ENCODE assay signal across 10 cellular contexts in genomic region chr17:68381076-68381900, GRCh38.
DNase-seq lines count a peak whose midpoint lies in the region; ATAC-seq and FAIRE-seq lines count a peak whose summit lies in the region.
"Had no signal": no experiment of that assay in that cellular context is flagged by ENCODE, and none has a peak within 500 bp of the region (broad histone marks: within the 10 kb centered on the region; RNA-seq: fewer than 3 reads in every experiment).

No MANE protein-coding gene starts in this region.

- no peak for FAIRE-seq in urothelium cell line (lab: Jason Lieb, UNC)

- DNase-seq in stimulated activated CD4-positive, alpha-beta T cell treated with anti-CD3 and anti-CD28 coated beads, Interleukin-4, amount 100 ng/mL, for 24 hours: peak; percentile 23
- DNase-seq in stimulated activated CD4-positive, alpha-beta T cell treated with anti-CD3 and anti-CD28 coated beads, Interleukin-4, amount 100 ng/mL, for 1 hour: no peak
- DNase-seq in T-helper 22 cell (ENCODE audit: low read depth) (peak; percentile 39), iris pigment epithelial cell (ENCODE audit: low read depth) (peak; percentile 95), urothelium cell line (ENCODE audit: low spot score) (peak; percentile 74), activated gamma-delta T cell treated with Interleukin-2 at 50 U/mL for 16 hours (no peak)
- DNase-seq: activated effector memory CD4-positive, alpha-beta T cell treated with Interleukin-2 at 50 U/mL for 16 hours; islet precursor cell had no signal

- no peak for ATAC-seq in HG02973 (IDR thresholded peaks at IDR 0.05; ENCODE audit: unreplicated experiment)
- ATAC-seq in GM18511 (IDR thresholded peaks at IDR 0.05; ENCODE audit: unreplicated experiment): no peak

Comparison
In these comparisons a context has a peak if more than half of its experiments do, and no peak if none do; other contexts are left out.
1. DNase-seq: peak in stimulated activated CD4-positive, alpha-beta T cell treated with anti-CD3 and anti-CD28 coated beads, Interleukin-4, amount 100 ng/mL, for 24 hours (single experiment), T-helper 22 cell (single experiment), iris pigment epithelial cell (single experiment) and urothelium cell line (single experiment); none in stimulated activated CD4-positive, alpha-beta T cell treated with anti-CD3 and anti-CD28 coated beads, Interleukin-4, amount 100 ng/mL, for 1 hour (single experiment) and activated gamma-delta T cell treated with Interleukin-2 at 50 U/mL for 16 hours (single experiment).